Comparison of ENCODE assay signal across 7 cellular contexts in the genomic region with DNA sequence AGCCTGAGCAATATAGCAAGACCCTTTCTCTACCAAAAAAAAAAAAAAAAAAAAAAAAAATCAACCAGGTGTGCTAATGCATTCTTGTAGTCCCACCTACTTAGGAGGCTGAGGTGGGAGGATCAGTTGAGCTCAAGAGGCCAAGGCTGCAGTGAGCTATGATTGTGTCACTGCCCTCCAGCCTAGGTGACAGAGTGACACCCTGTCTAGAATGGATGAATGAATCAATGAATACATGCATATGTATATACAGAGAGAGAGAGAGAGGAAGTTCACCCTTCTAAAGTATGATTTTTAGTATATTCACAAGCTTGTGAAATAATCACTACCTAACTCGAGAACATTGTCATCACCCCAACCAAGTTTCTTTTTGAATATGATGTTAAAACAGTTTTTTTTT.
DNase-seq lines count a peak whose midpoint lies in the region; ATAC-seq and TF ChIP-seq lines count a peak whose summit lies in the region.
"Not testable (repeated sequence)": the region's sequence is repeated elsewhere in the genome, so short reads cannot be mapped to it uniquely, and the experiment has no call there.

No MANE protein-coding gene starts in this region.

- H3K27me3 Mint-ChIP-seq in activated CD8-positive, alpha-beta T cell treated with anti-CD3 and anti-CD28 coated beads for 36 hours; activated T-helper 17 cell treated with anti-CD3 and anti-CD28 coated beads, Interleukin-2, amount 50 U/mL, for 72 hours: not testable (repeated sequence)

- H3K9me3 Mint-ChIP-seq in activated CD8-positive, alpha-beta T cell treated with anti-CD3 and anti-CD28 coated beads for 36 hours; activated T-helper 17 cell treated with anti-CD3 and anti-CD28 coated beads, Interleukin-2, amount 50 U/mL, for 72 hours; stimulated activated effector memory CD8-positive, alpha-beta T cell treated with anti-CD3 and anti-CD28 coated beads, Interleukin-12 subunit alpha, Interleukin-12 subunit beta, amount 100 ng/mL, for 72 hours: not testable (repeated sequence)

- not testable (repeated sequence) for H3K27me3 ChIP-seq in RWPE2 (ENCODE audit: insufficient read depth, poor library complexity, severe bottlenecking)

- ATAC-seq in GM21723 (IDR thresholded peaks at IDR 0.05; ENCODE audit: unreplicated experiment) = peak; percentile 56
- not testable (repeated sequence) for ATAC-seq in RWPE2 (ENCODE audit: low read depth)
- peak; percentile 93 for ATAC-seq in activated CD8-positive, alpha-beta T cell treated with anti-CD3 and anti-CD28 coated beads for 36 hours
- peak; percentile 99 for ATAC-seq in activated T-helper 17 cell treated with anti-CD3 and anti-CD28 coated beads, Interleukin-2, amount 50 U/mL, for 72 hours (replicated peaks)
- ATAC-seq in stimulated activated effector memory CD8-positive, alpha-beta T cell treated with anti-CD3 and anti-CD28 coated beads, Interleukin-12 subunit alpha, Interleukin-12 subunit beta, amount 100 ng/mL, for 72 hours = peak; percentile 100

- DNase-seq in RWPE2 (ENCODE audit: low spot score); epithelial cell of prostate (ENCODE audit: low read depth, low spot score): not testable (repeated sequence)
- peak; percentile 36 for DNase-seq in activated CD8-positive, alpha-beta T cell treated with anti-CD3 and anti-CD28 coated beads for 36 hours
- DNase-seq in stimulated activated CD4-positive, alpha-beta T cell treated with anti-CD3 and anti-CD28 coated beads, Interleukin-1b, Interleukin-23, amount 100 ng/mL, for 48 hours = peak; percentile 65
- peak in 1 of 2 donors; percentile 59 for DNase-seq in stimulated activated effector memory CD8-positive, alpha-beta T cell treated with anti-CD3 and anti-CD28 coated beads, Interleukin-12 subunit alpha, Interleukin-12 subunit beta, amount 100 ng/mL, for 72 hours (ENCODE audit: low spot score in 2 of 2)

- not testable (repeated sequence) for H3K4me1 Mint-ChIP-seq in activated CD8-positive, alpha-beta T cell treated with anti-CD3 and anti-CD28 coated beads for 36 hours (ENCODE audit: low read depth); activated T-helper 17 cell treated with anti-CD3 and anti-CD28 coated beads, Interleukin-2, amount 50 U/mL, for 72 hours; stimulated activated effector memory CD8-positive, alpha-beta T cell treated with anti-CD3 and anti-CD28 coated beads, Interleukin-12 subunit alpha, Interleukin-12 subunit beta, amount 100 ng/mL, for 72 hours

- peaks cover 14% of the 10 kb centered on the region for H3K4me1 ChIP-seq in RWPE2 (ENCODE audit: insufficient read depth, poor library complexity, severe bottlenecking)

- POLR2A ChIA-PET in activated CD8-positive, alpha-beta T cell treated with anti-CD3 and anti-CD28 coated beads for 36 hours (lab: Charles Lee) = not testable (repeated sequence)

- H3K9me3 ChIP-seq in RWPE2 (ENCODE audit: severe bottlenecking) = not testable (repeated sequence)

- H3K27ac ChIP-seq in RWPE2 (ENCODE audit: poor library complexity, severe bottlenecking) = peak overlapping the region; percentile 64
- H3K27ac ChIP-seq in epithelial cell of prostate = peak overlapping the region; percentile 77

- not testable (repeated sequence) for H3K36me3 ChIP-seq in RWPE2 (ENCODE audit: low read depth)

- not testable (repeated sequence) for H3K36me3 Mint-ChIP-seq in activated CD8-positive, alpha-beta T cell treated with anti-CD3 and anti-CD28 coated beads for 36 hours (ENCODE audit: low read depth); activated T-helper 17 cell treated with anti-CD3 and anti-CD28 coated beads, Interleukin-2, amount 50 U/mL, for 72 hours (ENCODE audit: low read depth); stimulated activated effector memory CD8-positive, alpha-beta T cell treated with anti-CD3 and anti-CD28 coated beads, Interleukin-12 subunit alpha, Interleukin-12 subunit beta, amount 100 ng/mL, for 72 hours

- CTCF ChIA-PET in activated CD8-positive, alpha-beta T cell treated with anti-CD3 and anti-CD28 coated beads for 36 hours (lab: Charles Lee) = not testable (repeated sequence)

- intact Hi-C loops in activated CD8-positive, alpha-beta T cell treated with anti-CD3 and anti-CD28 coated beads for 36 hours (cut with micrococcal nuclease) = not testable (repeated sequence)

- H3K4me3 ChIP-seq in RWPE2 (ENCODE audit: severe bottlenecking) = not testable (repeated sequence)

- H3K27ac Mint-ChIP-seq in activated CD8-positive, alpha-beta T cell treated with anti-CD3 and anti-CD28 coated beads for 36 hours; stimulated activated effector memory CD8-positive, alpha-beta T cell treated with anti-CD3 and anti-CD28 coated beads, Interleukin-12 subunit alpha, Interleukin-12 subunit beta, amount 100 ng/mL, for 72 hours: not testable (repeated sequence)
- H3K27ac Mint-ChIP-seq in activated T-helper 17 cell treated with anti-CD3 and anti-CD28 coated beads, Interleukin-2, amount 50 U/mL, for 72 hours = peak overlapping the region; percentile 50

- not testable (repeated sequence) for TF ChIP-seq CTCF in RWPE2 (IDR thresholded peaks at IDR 0.05; ENCODE audit: poor library complexity, severe bottlenecking); activated CD8-positive, alpha-beta T cell treated with anti-CD3 and anti-CD28 coated beads for 36 hours (IDR thresholded peaks at IDR 0.05)

- not testable (repeated sequence) for H3K4me3 Mint-ChIP-seq in activated CD8-positive, alpha-beta T cell treated with anti-CD3 and anti-CD28 coated beads for 36 hours; activated T-helper 17 cell treated with anti-CD3 and anti-CD28 coated beads, Interleukin-2, amount 50 U/mL, for 72 hours; stimulated activated effector memory CD8-positive, alpha-beta T cell treated with anti-CD3 and anti-CD28 coated beads, Interleukin-12 subunit alpha, Interleukin-12 subunit beta, amount 100 ng/mL, for 72 hours
